Comparison of ENCODE assay signal across 8 cellular contexts in the genomic region with DNA sequence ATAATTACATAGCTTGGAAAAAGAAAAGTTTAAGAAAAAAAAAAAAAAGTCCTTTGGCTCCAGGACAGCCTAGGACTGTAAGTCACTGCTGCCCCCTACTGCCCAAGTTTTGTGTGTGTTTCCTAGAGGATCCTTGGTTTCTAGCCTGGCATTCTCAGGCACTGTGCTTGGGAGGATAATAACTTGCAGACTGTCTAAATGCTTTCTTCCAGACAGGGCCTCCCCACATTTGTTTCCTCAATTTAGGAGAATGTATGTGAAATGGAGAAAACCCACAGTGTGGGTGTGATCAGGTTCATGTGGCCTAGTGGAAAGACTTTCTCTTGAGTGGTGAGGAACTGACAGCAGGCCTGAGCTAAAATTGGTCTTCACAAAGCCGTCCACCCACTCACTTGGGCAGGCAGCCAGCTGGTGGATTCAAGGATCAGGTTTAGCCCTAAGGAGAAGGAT.
DNase-seq lines count a peak whose midpoint lies in the region; ATAC-seq, FAIRE-seq and TF ChIP-seq lines count a peak whose summit lies in the region.

No MANE protein-coding gene starts in this region.

- ATAC-seq in HG02798 (IDR thresholded peaks at IDR 0.05; ENCODE audit: poor library complexity, unreplicated experiment) = peak; percentile 45
- no peak for ATAC-seq in activated CD8-positive, alpha-beta T cell treated with anti-CD3 and anti-CD28 coated beads for 36 hours
- no peak for ATAC-seq in naive thymus-derived CD8-positive, alpha-beta T cell

- 18 to 28% methylated on average over 1 of the region's 1 CpG for WGBS in testis, 2 donors

- H3K4me1 ChIP-seq in testis = no peaks in the 10 kb centered on the region

- POLR2A ChIA-PET in activated CD8-positive, alpha-beta T cell treated with anti-CD3 and anti-CD28 coated beads for 36 hours (lab: Charles Lee) = no interaction called here
- POLR2A ChIA-PET in naive thymus-derived CD8-positive, alpha-beta T cell (lab: Charles Lee) = no interaction called here

- no peaks in the 10 kb centered on the region for H3K27me3 Mint-ChIP-seq in activated CD8-positive, alpha-beta T cell treated with anti-CD3 and anti-CD28 coated beads for 36 hours
- H3K27me3 Mint-ChIP-seq in naive thymus-derived CD8-positive, alpha-beta T cell = peaks cover 0 to 5% (median 0%) of the 10 kb centered on the region in 5 donors

- FAIRE-seq in H54 (lab: Jason Lieb, UNC) = no peak

- H3K4me1 Mint-ChIP-seq in activated CD8-positive, alpha-beta T cell treated with anti-CD3 and anti-CD28 coated beads for 36 hours (ENCODE audit: low read depth) = no peaks in the 10 kb centered on the region
- H3K4me1 Mint-ChIP-seq in naive thymus-derived CD8-positive, alpha-beta T cell = no peaks in the 10 kb centered on the region

- H3K4me3 ChIP-seq in testis = no peak overlapping the region

- H3K36me3 Mint-ChIP-seq in activated CD8-positive, alpha-beta T cell treated with anti-CD3 and anti-CD28 coated beads for 36 hours (ENCODE audit: low read depth) = no peaks in the 10 kb centered on the region
- no peaks in the 10 kb centered on the region for H3K36me3 Mint-ChIP-seq in naive thymus-derived CD8-positive, alpha-beta T cell

- CTCF ChIA-PET in activated CD8-positive, alpha-beta T cell treated with anti-CD3 and anti-CD28 coated beads for 36 hours (lab: Charles Lee) = interaction anchor here (0.6 to 1.9 kb wide), 13 partner anchors 9 to 350 kb away, joined by 3 to 11 read pairs (median 3); no protein-coding TSS in a partner anchor

- intact Hi-C loops in activated CD8-positive, alpha-beta T cell treated with anti-CD3 and anti-CD28 coated beads for 36 hours (cut with micrococcal nuclease) = loop anchor here (5.0 kb wide), 1 partner anchor 336 kb away; no protein-coding TSS in a partner anchor
- intact Hi-C loops in testis (cut with DNase I; ENCODE audit: low total_unique reads) = no loop called here

- H3K36me3 ChIP-seq in testis (ENCODE audit: low read depth, missing control alignments) = no peaks in the 10 kb centered on the region

- no peak overlapping the region for H3K27ac Mint-ChIP-seq in activated CD8-positive, alpha-beta T cell treated with anti-CD3 and anti-CD28 coated beads for 36 hours
- H3K27ac Mint-ChIP-seq in naive thymus-derived CD8-positive, alpha-beta T cell = no peak overlapping the region

- H3K4me3 Mint-ChIP-seq in activated CD8-positive, alpha-beta T cell treated with anti-CD3 and anti-CD28 coated beads for 36 hours = no peak overlapping the region
- no peak overlapping the region for H3K4me3 Mint-ChIP-seq in naive thymus-derived CD8-positive, alpha-beta T cell

- peak; percentile 47 for DNase-seq in DMS53 treated with DMSO at 0.1 percent for 48 hours (lab: John Stamatoyannopoulos, UW; ENCODE audit: unreplicated experiment)
- peak; percentile 45 for DNase-seq in NCI-H446 treated with DMSO at 0.1 percent for 48 hours (lab: John Stamatoyannopoulos, UW)
- DNase-seq in activated CD8-positive, alpha-beta T cell treated with anti-CD3 and anti-CD28 coated beads for 36 hours = peak; percentile 76
- DNase-seq in erythroblast (lab: John Stamatoyannopoulos, UW) = peak; percentile 53 to 75
- peak in 6 of 10 donors; percentile 7 to 30 (median 17) for DNase-seq in naive thymus-derived CD8-positive, alpha-beta T cell
- peak; percentile 92 for DNase-seq in testis
- no peak for DNase-seq in H54 (ENCODE audit: insufficient read length, low spot score)

- no peak overlapping the region for H3K27ac ChIP-seq in testis

- no peaks in the 10 kb centered on the region for H3K27me3 ChIP-seq in testis

- TF ChIP-seq CTCF in activated CD8-positive, alpha-beta T cell treated with anti-CD3 and anti-CD28 coated beads for 36 hours (IDR thresholded peaks at IDR 0.05) = peak; percentile 73
- peak; percentile 44 to 73 (median 73) for TF ChIP-seq CTCF in testis (IDR thresholded peaks at IDR 0.05)

- H3K9me3 Mint-ChIP-seq in activated CD8-positive, alpha-beta T cell treated with anti-CD3 and anti-CD28 coated beads for 36 hours = no peaks in the 10 kb centered on the region
- H3K9me3 Mint-ChIP-seq in naive thymus-derived CD8-positive, alpha-beta T cell = no peaks in the 10 kb centered on the region

- no peaks in the 10 kb centered on the region for H3K9me3 ChIP-seq in testis

- TF ChIP-seq POLR2A in erythroblast (IDR thresholded peaks at IDR 0.05; ENCODE audit: low read length) (no peak), testis (IDR thresholded peaks at IDR 0.05) (no peak), H54 (IDR thresholded peaks at IDR 0.05; ENCODE audit: low read depth, low read length) (no peak)
